ENCODE assay signal across 14 cellular contexts in the genomic region with DNA sequence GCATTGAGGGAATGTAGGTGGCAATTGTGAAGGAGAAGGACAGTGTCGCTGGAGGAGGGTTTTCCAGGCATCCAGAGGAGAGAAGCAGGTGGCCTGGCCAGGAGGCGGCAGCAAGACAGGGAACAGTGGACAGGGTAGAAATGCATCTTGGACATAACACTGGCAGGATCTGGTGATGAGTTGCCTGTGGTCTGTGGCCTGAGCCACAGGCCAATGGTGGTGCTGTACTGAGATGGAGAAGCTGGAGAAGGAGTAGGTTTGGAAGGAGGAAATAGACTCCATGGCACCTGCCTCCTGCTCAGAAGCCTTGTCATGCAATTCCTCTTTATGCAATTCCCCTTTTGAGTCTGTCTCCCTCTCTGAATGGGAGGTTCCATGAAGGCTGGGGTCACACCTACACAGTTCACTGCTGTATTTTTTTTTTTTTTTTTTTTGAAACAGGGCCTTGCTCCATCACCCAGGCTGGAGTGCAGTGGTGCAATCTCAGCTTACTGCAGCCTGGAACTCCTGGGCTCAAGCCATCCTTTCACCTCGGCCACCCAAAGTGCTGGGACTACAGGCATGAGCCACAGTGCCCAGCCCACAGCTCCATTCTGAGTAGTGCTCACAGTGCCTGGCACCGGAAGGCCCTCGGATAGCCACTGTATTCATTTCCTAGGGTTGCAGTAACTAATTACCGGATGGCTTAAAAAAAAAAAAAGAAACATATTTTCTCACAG. TPM values are rescaled to one million over a fixed set of nuclear protein-coding genes. Genes with fewer than 3 reads are reported as not detected.
DNase-seq lines count a peak whose midpoint lies in the region; ATAC-seq and TF ChIP-seq lines count a peak whose summit lies in the region.
"Had no signal": no experiment of that assay in that cellular context is flagged by ENCODE, and none has a peak within 500 bp of the region (broad histone marks: within the 10 kb centered on the region; RNA-seq: fewer than 3 reads in every experiment).

No MANE protein-coding gene starts in this region.

- H3K79me2 ChIP-seq in trophoblast cell (ENCODE audit: control insufficient read depth, insufficient read depth, low read length, poor library complexity), result peaks cover 10% of the 10 kb centered on the region

- H3K4me3 ChIP-seq in NT2/D1 (ENCODE audit: insufficient read length, low read depth) (no peak overlapping the region), endodermal cell (ENCODE audit: low read length) (no peak overlapping the region), trophoblast cell (ENCODE audit: low read depth, low read length) (no peak overlapping the region), lower leg skin (ENCODE audit: low read depth, poor library complexity, severe bottlenecking) (no peak overlapping the region)
- H3K4me3 ChIP-seq: cardiac muscle cell had no signal

- peaks cover 53% of the 10 kb centered on the region for H3K79me1 ChIP-seq in trophoblast cell (ENCODE audit: low read length)

- H3K9me3 ChIP-seq in NT2/D1 (ENCODE audit: insufficient read depth, low read length), result peaks cover 29% of the 10 kb centered on the region; the same call in 1 of the 2 replicates
- H3K9me3 ChIP-seq in endodermal cell (ENCODE audit: control insufficient read depth, low read length), result peaks cover 7% of the 10 kb centered on the region
- peaks cover 3% of the 10 kb centered on the region for H3K9me3 ChIP-seq in trophoblast cell (ENCODE audit: insufficient read depth, low read depth, low read length)

- no peak overlapping the region for H2AFZ ChIP-seq in trophoblast cell (ENCODE audit: insufficient read depth, low read length, poor library complexity)

- H3K9me3 Mint-ChIP-seq in endodermal cell, result peaks cover 15% of the 10 kb centered on the region

- H3K36me3 Mint-ChIP-seq in endodermal cell (ENCODE audit: low read depth), result no peaks in the 10 kb centered on the region

- peak overlapping the region; percentile 15 for H3K23ac ChIP-seq in trophoblast cell (ENCODE audit: low read length)

- peak overlapping the region; percentile 49 for H4K8ac ChIP-seq in trophoblast cell (ENCODE audit: low read depth, low read length)

- H3K4me1 ChIP-seq in NT2/D1 (ENCODE audit: insufficient read depth, insufficient read length) (peaks cover 36% of the 10 kb centered on the region), endodermal cell (ENCODE audit: control insufficient read depth, insufficient read depth, low read length) (peaks cover 4% of the 10 kb centered on the region), trophoblast cell (ENCODE audit: control insufficient read depth in 1 of 2, insufficient read depth in 2 of 2, low read length in 2 of 2) (peaks cover 37 to 58% of the 10 kb centered on the region in 2 experiments)

- peak overlapping the region; percentile 5 for H3K27ac Mint-ChIP-seq in endodermal cell

- H2AK5ac ChIP-seq in trophoblast cell (ENCODE audit: low read length), result peak overlapping the region; percentile 56

- TF ChIP-seq POLR2A in lower leg skin (IDR thresholded peaks at IDR 0.05), result no peak

- peak overlapping the region; percentile 91 for H4K91ac ChIP-seq in trophoblast cell (ENCODE audit: low read depth, low read length)

- no peak overlapping the region for H3K4me3 Mint-ChIP-seq in endodermal cell

- DNase-seq in NT2/D1 (ENCODE audit: low read depth, low spot score) (no peak), endodermal cell (no peak), trophoblast cell (no peak), NCI-H1436 treated with DMSO at 0.1 percent for 48 hours (lab: John Stamatoyannopoulos, UW) (no peak), lower leg skin (ENCODE audit: low spot score in 2 of 2) (no peak)
- no peak for DNase-seq in activated naive CD4-positive, alpha-beta T cell (lab: John Stamatoyannopoulos, UW)
- DNase-seq: activated naive CD4-positive, alpha-beta T cell treated with Interleukin-2 at 50 U/mL for 16 hours; head of caudate nucleus; left colon; NCI-H1694 treated with DMSO at 0.1 percent for 48 hours had no signal

- peak overlapping the region; percentile 58 for H3K9ac ChIP-seq in NT2/D1 (ENCODE audit: insufficient read length, low read depth)
- no peak overlapping the region for H3K9ac ChIP-seq in endodermal cell (ENCODE audit: extremely low read depth, low read length, poor library complexity, severe bottlenecking)
- no peak overlapping the region for H3K9ac ChIP-seq in trophoblast cell (ENCODE audit: low read length)

- no peaks in the 10 kb centered on the region for H3K27me3 ChIP-seq in NT2/D1 (ENCODE audit: insufficient read depth, insufficient read length)
- peaks cover 4% of the 10 kb centered on the region for H3K27me3 ChIP-seq in endodermal cell (ENCODE audit: control insufficient read depth, insufficient read depth, low read length, poor library complexity, severe bottlenecking)
- H3K27me3 ChIP-seq in trophoblast cell (ENCODE audit: insufficient read depth, low read length), result no peaks in the 10 kb centered on the region
- H3K27me3 ChIP-seq: cardiac muscle cell had no signal

- H3K36me3 ChIP-seq in NT2/D1 (ENCODE audit: insufficient read depth, insufficient read length, low read length), result no peaks in the 10 kb centered on the region
- H3K36me3 ChIP-seq in endodermal cell (ENCODE audit: control insufficient read depth, insufficient read depth, low read length), result no peaks in the 10 kb centered on the region
- H3K36me3 ChIP-seq in trophoblast cell (ENCODE audit: control insufficient read depth in 1 of 2, insufficient read depth in 2 of 2, low read length in 2 of 2), result no peaks in the 10 kb centered on the region
- H3K36me3 ChIP-seq: cardiac muscle cell had no signal

- 81 to 87% methylated on average over 6 of the region's 6 CpGs for WGBS in endodermal cell (ENCODE audit: insufficient coverage in 1 of 2, insufficient read length in 1 of 2), 2 experiments
- no CpG with 5 or more reads among the region's 6 CpGs for WGBS in trophoblast cell (ENCODE audit: extremely low coverage, insufficient coverage, insufficient read length)
- WGBS in lower leg skin, 2 donors, result 72 to 78% methylated on average over 5 to 6 of the region's 6 CpGs

- TF ChIP-seq CTCF in C4-2B (conservative IDR thresholded peaks at IDR 0.05), result no peak
- TF ChIP-seq CTCF in endodermal cell (conservative IDR thresholded peaks at IDR 0.05), result no peak
- no peak for TF ChIP-seq CTCF in lower leg skin (IDR thresholded peaks at IDR 0.05)

- H3K27ac ChIP-seq in C4-2B (peak overlapping the region; percentile 67), endodermal cell (ENCODE audit: low read depth, low read length) (no peak overlapping the region), trophoblast cell (ENCODE audit: low read depth, low read length) (peak overlapping the region; percentile 98)
- H3K27ac ChIP-seq: cardiac muscle cell had no signal

- H2BK120ac ChIP-seq in trophoblast cell (ENCODE audit: insufficient read depth, low read length, poor library complexity), result peak overlapping the region; percentile 91

- peak overlapping the region; percentile 55 for H2BK12ac ChIP-seq in trophoblast cell (ENCODE audit: low read length)

- peak overlapping the region; percentile 90 for H2BK5ac ChIP-seq in trophoblast cell (ENCODE audit: low read depth, low read length, poor library complexity)

- H3K14ac ChIP-seq in trophoblast cell (ENCODE audit: low read length), result peak overlapping the region; percentile 81

- peak overlapping the region; percentile 58 for H3K4me2 ChIP-seq in trophoblast cell (ENCODE audit: low read length)

- H3K18ac ChIP-seq in trophoblast cell (ENCODE audit: low read length), result peak overlapping the region; percentile 70

- peaks cover 7% of the 10 kb centered on the region for H3K27me3 Mint-ChIP-seq in endodermal cell (ENCODE audit: insufficient read depth)

- ATAC-seq in HG02938 (IDR thresholded peaks at IDR 0.05; ENCODE audit: unreplicated experiment), result no peak

- peaks cover 9% of the 10 kb centered on the region for H3K4me1 Mint-ChIP-seq in endodermal cell

- intact Hi-C loops in lower leg skin (cut with DNase I; ENCODE audit: low total_unique reads), result no loop called here

- no peak overlapping the region for H4K12ac ChIP-seq in trophoblast cell (ENCODE audit: low read depth, low read length)

- peak overlapping the region; percentile 23 for H3K4ac ChIP-seq in trophoblast cell (ENCODE audit: low read depth, low read length)

RNA-seq across cellular contexts. Expression of a gene that starts 13.5 kb away (rescaled TPM):
- 1 to 10 TPM in 1 of 2 donors, under 1 TPM in 1; 0.22 to 1.3 TPM for total RNA-seq in endodermal cell
- 40.5 TPM for polyA plus RNA-seq in endodermal cell (2013, experiment 1 of 2)
- polyA plus RNA-seq in endodermal cell (2013, experiment 2 of 2), result 38.6 TPM
- polyA plus RNA-seq in trophoblast cell (2013), result 53.7 and 55.4 TPM in 2 replicates
- under 1 TPM in 2 of 4 donors, not detected in 2; 0.42 to 0.91 TPM for total RNA-seq in lower leg skin
- total RNA-seq: SK-MEL-5 had no signal
